8 cellular contexts compared by ENCODE assay signal in genomic region chr7:139034855-139035587, GRCh38. TPM values are rescaled to one million over a fixed set of nuclear protein-coding genes. Genes with fewer than 3 reads are reported as not detected.
DNase-seq lines count a peak whose midpoint lies in the region; ATAC-seq and TF ChIP-seq lines count a peak whose summit lies in the region.

No MANE protein-coding gene starts in this region.

- peaks cover 14% of the 10 kb centered on the region for H4K20me1 ChIP-seq in PC-9 (ENCODE audit: insufficient read depth)

- ATAC-seq in GM18517 (IDR thresholded peaks at IDR 0.05; ENCODE audit: unreplicated experiment), result peak; percentile 38
- ATAC-seq in HG03045 (IDR thresholded peaks at IDR 0.05; ENCODE audit: unreplicated experiment), result peak; percentile 36

- H3K4me3 ChIP-seq in ACC112 (ENCODE audit: low read depth, low read length) (peak overlapping the region; percentile 97), PC-9 (peak overlapping the region; percentile 95), astrocyte of the spinal cord (ENCODE audit: low read depth, low read length) (peak overlapping the region; percentile 62)

- TF ChIP-seq CTCF in PC-9 (conservative IDR thresholded peaks at IDR 0.05) (no peak), astrocyte of the spinal cord (IDR thresholded peaks at IDR 0.05; ENCODE audit: low read depth, low read length) (no peak)

- H2AFZ ChIP-seq in ACC112 (ENCODE audit: low read length, unreplicated experiment) (peak overlapping the region; percentile 76), PC-9 (peak overlapping the region; percentile 97)

- no peaks in the 10 kb centered on the region for H3K27me3 ChIP-seq in ACC112 (ENCODE audit: insufficient read depth, low read length)
- no peaks in the 10 kb centered on the region for H3K27me3 ChIP-seq in PC-9 (ENCODE audit: insufficient read depth, low read depth)

- H3F3A ChIP-seq in PC-9 (ENCODE audit: insufficient read depth, low read depth), result peaks cover 25% of the 10 kb centered on the region

- CTCF ChIA-PET in PC-9 (lab: Charles Lee), result interaction anchor here (0.6 kb wide), 1 partner anchor 28 kb away, joined by 3 read pairs; no protein-coding TSS in a partner anchor

- H3K27ac ChIP-seq in ACC112 (ENCODE audit: low read depth, low read length) (peak overlapping the region; percentile 13; the same call in 1 of the 2 replicates), PC-9 (peak overlapping the region; percentile 56; the same call in 1 of the 2 replicates)

- H3K36me3 ChIP-seq in ACC112 (ENCODE audit: insufficient read depth, low read length) (peaks cover 20% of the 10 kb centered on the region), PC-9 (ENCODE audit: low read depth) (peaks cover 33% of the 10 kb centered on the region)

- H3K79me2 ChIP-seq in ACC112 (ENCODE audit: control insufficient read depth, insufficient read depth, low read length, unreplicated experiment) (peaks cover 34% of the 10 kb centered on the region), PC-9 (ENCODE audit: low read depth) (peaks cover 36% of the 10 kb centered on the region)

- DNase-seq in PC-9 (peak in 1 of 2 experiments; percentile 42), astrocyte of the spinal cord (ENCODE audit: low read depth, low spot score) (peak; percentile 26), iPS-NIHi11 (ENCODE audit: low spot score) (peak; percentile 51), A172 (ENCODE audit: low spot score) (no peak)
- DNase-seq in stimulated activated CD4-positive, alpha-beta T cell treated with anti-CD3 and anti-CD28 coated beads, Interleukin-2, amount 100 ng/mL, for 24 hours, result peak; percentile 32 to 60

- H3K4me1 ChIP-seq in ACC112 (ENCODE audit: control insufficient read depth, insufficient read depth, low read length, unreplicated experiment) (peaks cover 17% of the 10 kb centered on the region), PC-9 (replicated peaks; ENCODE audit: insufficient read depth) (peaks cover 15% of the 10 kb centered on the region)

- intact Hi-C loops in PC-9 (cut with micrococcal nuclease; ENCODE audit: unreplicated experiment), result loop anchor here (1.0 to 10.0 kb wide), 2 partner anchors 40 to 280 kb away; no protein-coding TSS in a partner anchor

- in situ Hi-C loops in astrocyte of the spinal cord (cut with HindIII; ENCODE audit: low sequenced_read_pairs), result no loop called here

- H3K9me2 ChIP-seq in PC-9 (ENCODE audit: insufficient read depth), result no peaks in the 10 kb centered on the region

- H3K9me3 ChIP-seq in PC-9 (ENCODE audit: insufficient read depth, low read depth), result no peaks in the 10 kb centered on the region

- H3K4me2 ChIP-seq in PC-9, result peak overlapping the region; percentile 86

- POLR2A ChIA-PET in PC-9 (lab: Charles Lee; ENCODE audit: unreplicated experiment), result interaction anchor here (0.6 to 0.7 kb wide), 3 partner anchors 10 to 707 kb away, joined by 3 to 18 read pairs (median 9); no protein-coding TSS in a partner anchor

- BruUV-seq in PC-9 (replicated peaks; lab: Mats Ljungman, UMichigan), result no TSS peak

RNA-seq across cellular contexts. Expression of gene ZC3HAV1L, which starts 0.8 kb away (rescaled TPM):
- 34.2 and 34.8 TPM in 2 replicates for total RNA-seq in PC-9 (2021)
- not detected in 2 replicates for total RNA-seq in A172 (2014; rRNA removed; shearing (Covaris generic))

RNA-seq across cellular contexts. Expression of gene KIAA1549, which starts 53.8 kb away (rescaled TPM):
- 20.2 and 26.6 TPM in 2 replicates for total RNA-seq in PC-9 (2021)
- total RNA-seq in A172 (2014; rRNA removed; shearing (Covaris generic)), result 2.2 and 2.4 TPM in 2 replicates

Comparison
In these comparisons a context has a peak if more than half of its experiments do, and no peak if none do; other contexts are left out.
1. RNA of gene ZC3HAV1L, which starts 0.8 kb away (total RNA-seq): 34.2 to 34.8 TPM in PC-9; not detected in A172; every median in the first group is over 10 times any median in the second.
2. Peak in every context shown above with its lines, with median percentiles within 50 percentile points of each other: H3K4me3 ChIP-seq.